In the genomic region with DNA sequence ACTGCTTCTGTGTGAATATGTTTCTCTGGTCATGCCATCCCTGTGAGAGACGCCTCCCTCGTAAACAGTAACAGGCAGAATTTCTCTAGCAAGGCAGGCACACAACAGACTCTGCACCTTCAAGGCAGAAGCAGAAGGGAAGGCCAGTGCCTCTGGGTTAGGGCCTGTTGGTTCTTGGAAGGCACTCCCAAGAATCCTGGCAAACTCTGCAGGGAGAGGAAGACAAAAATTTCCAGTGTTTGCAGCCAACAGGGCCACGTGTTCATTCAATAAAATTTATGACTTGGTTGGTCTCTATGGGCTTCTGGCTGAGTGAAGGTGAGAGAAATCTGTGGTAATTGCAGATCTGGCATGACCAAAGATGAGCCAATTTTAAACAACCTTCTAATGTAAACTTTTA, we compare ENCODE assay signal across 21 cellular contexts. TPM values are rescaled to one million over a fixed set of nuclear protein-coding genes. Genes with fewer than 3 reads are reported as not detected.
A peak's percentile ranks its signal among the peaks of the same experiment; 100 is the strongest.
DNase-seq lines count a peak whose midpoint lies in the region; TF ChIP-seq lines count a peak whose summit lies in the region.
"Had no signal": no experiment of that assay in that cellular context is flagged by ENCODE, and none has a peak within 500 bp of the region (broad histone marks: within the 10 kb centered on the region; RNA-seq: fewer than 3 reads in every experiment).

No MANE protein-coding gene starts in this region.

- intact Hi-C loops in colonic mucosa (cut with DNase I) = no loop called here

- H3K9me3 Mint-ChIP-seq in HFFc6 = no peaks in the 10 kb centered on the region
- H3K9me3 Mint-ChIP-seq: activated B cell treated with CpG ODN at 0.5 μM for 24 hours; activated CD4-positive, alpha-beta memory T cell treated with anti-CD3 and anti-CD28 coated beads for 36 hours; central memory CD8-positive, alpha-beta T cell had no signal

- DNase-seq in HFFc6 (no peak), colonic mucosa (peak; percentile 72), GM13976 (ENCODE audit: low spot score) (no peak), MV-4-11 (lab: John Stamatoyannopoulos, UW) (no peak), iPS-NIHi7 (ENCODE audit: extremely low spot score) (no peak)
- DNase-seq: activated B cell treated with CpG ODN at 0.5 μM for 24 hours; activated CD4-positive, alpha-beta memory T cell treated with anti-CD3 and anti-CD28 coated beads for 36 hours; activated naive CD8-positive, alpha-beta T cell treated with anti-CD3 and anti-CD28 coated beads, Interleukin-2, amount 10 ng/mL, durations not matched to agents 7 days and 5 days; H9; NCI-H1105 treated with DMSO at 0.1 percent for 48 hours; NCI-H2029 treated with DMSO at 0.1 percent for 48 hours; NCI-H345; NCI-H748 treated with DMSO at 0.1 percent for 48 hours; posterior cingulate gyrus; stimulated activated CD4-positive, alpha-beta T cell treated with anti-CD3 and anti-CD28 coated beads, Interleukin-1b, Interleukin-23, amount 100 ng/mL, for 48 hours; SW 1271 had no signal

- H3K4me1 Mint-ChIP-seq in HFFc6 (ENCODE audit: low read depth) = peaks cover 27% of the 10 kb centered on the region
- H3K4me1 Mint-ChIP-seq: central memory CD8-positive, alpha-beta T cell; H9 had no signal

- H3K4me3 ChIP-seq in colonic mucosa (no peak overlapping the region), muscle layer of colon (ENCODE audit: low read depth in 1 of 2, low read length in 2 of 2) (no peak overlapping the region), stomach smooth muscle (ENCODE audit: low read length in 2 of 2) (no peak overlapping the region)

- H3K36me3 Mint-ChIP-seq in HFFc6 (ENCODE audit: low read depth) = peaks cover 9% of the 10 kb centered on the region; the same call in 1 of the 2 replicates
- H3K36me3 Mint-ChIP-seq: natural killer cell treated with Interleukin-12 subunit alpha and Interleukin-12 subunit beta and Interleukin-15 and Interleukin-18, amount 100 ng/mL, for 72 hours had no signal

- H3K27ac ChIP-seq in colonic mucosa = no peak overlapping the region
- peak overlapping the region; percentile 57 for H3K27ac ChIP-seq in muscle layer of colon (ENCODE audit: low read depth, low read length)
- peak overlapping the region; percentile 2 for H3K27ac ChIP-seq in stomach smooth muscle (ENCODE audit: low read length)

- peak overlapping the region; percentile 19; the same call in 1 of the 2 replicates for H3K27ac Mint-ChIP-seq in HFFc6
- H3K27ac Mint-ChIP-seq: activated B cell treated with CpG ODN at 0.5 μM for 24 hours; activated CD4-positive, alpha-beta memory T cell treated with anti-CD3 and anti-CD28 coated beads for 36 hours; activated naive CD8-positive, alpha-beta T cell treated with anti-CD3 and anti-CD28 coated beads, Interleukin-2, amount 10 ng/mL, durations not matched to agents 7 days and 5 days; natural killer cell treated with Interleukin-12 subunit alpha and Interleukin-12 subunit beta and Interleukin-15 and Interleukin-18, amount 100 ng/mL, for 72 hours had no signal

- H3K9ac ChIP-seq in colonic mucosa (ENCODE audit: low read depth in 2 of 2, low read length in 2 of 2) (peak overlapping the region in 1 of 2 donors; percentile 27), muscle layer of colon (ENCODE audit: low read length) (no peak overlapping the region), stomach smooth muscle (ENCODE audit: low read length in 2 of 2) (no peak overlapping the region)

- in situ Hi-C loops in GM13976 (cut with MboI; ENCODE audit: low sequenced_read_pairs, unreplicated experiment) = no loop called here

- no peak overlapping the region for H3K4me3 Mint-ChIP-seq in HFFc6
- H3K4me3 Mint-ChIP-seq: activated B cell treated with CpG ODN at 0.5 μM for 24 hours; activated CD4-positive, alpha-beta memory T cell treated with anti-CD3 and anti-CD28 coated beads for 36 hours; activated naive CD8-positive, alpha-beta T cell treated with anti-CD3 and anti-CD28 coated beads, Interleukin-2, amount 10 ng/mL, durations not matched to agents 7 days and 5 days; CD14-positive monocyte; central memory CD8-positive, alpha-beta T cell; H9; natural killer cell treated with Interleukin-12 subunit alpha and Interleukin-12 subunit beta and Interleukin-15 and Interleukin-18, amount 100 ng/mL, for 72 hours had no signal

- no peaks in the 10 kb centered on the region for H3K9me3 ChIP-seq in colonic mucosa
- no peaks in the 10 kb centered on the region for H3K9me3 ChIP-seq in muscle layer of colon (ENCODE audit: low read length)
- H3K9me3 ChIP-seq in stomach smooth muscle (ENCODE audit: control insufficient read depth in 2 of 2, low read length in 2 of 2) = no peaks in the 10 kb centered on the region

- no peaks in the 10 kb centered on the region for H3K36me3 ChIP-seq in colonic mucosa
- H3K36me3 ChIP-seq in muscle layer of colon (ENCODE audit: insufficient read depth, low read length) = no peaks in the 10 kb centered on the region
- H3K36me3 ChIP-seq in stomach smooth muscle (ENCODE audit: control insufficient read depth in 2 of 2, insufficient read depth in 2 of 2, low read length in 2 of 2) = no peaks in the 10 kb centered on the region

- no peaks in the 10 kb centered on the region for H3K27me3 ChIP-seq in colonic mucosa
- no peaks in the 10 kb centered on the region for H3K27me3 ChIP-seq in muscle layer of colon (ENCODE audit: control insufficient read depth in 1 of 2, insufficient read depth in 2 of 2, low read length in 2 of 2)
- no peaks in the 10 kb centered on the region for H3K27me3 ChIP-seq in stomach smooth muscle (ENCODE audit: control insufficient read depth in 1 of 2, insufficient read depth in 2 of 2, low read length in 2 of 2)

- no peaks in the 10 kb centered on the region; the same call in 1 of the 2 replicates for H3K27me3 Mint-ChIP-seq in HFFc6 (ENCODE audit: insufficient read depth)
- H3K27me3 Mint-ChIP-seq: activated B cell treated with CpG ODN at 0.5 μM for 24 hours; activated CD4-positive, alpha-beta memory T cell treated with anti-CD3 and anti-CD28 coated beads for 36 hours; activated naive CD8-positive, alpha-beta T cell treated with anti-CD3 and anti-CD28 coated beads, Interleukin-2, amount 10 ng/mL, durations not matched to agents 7 days and 5 days; central memory CD8-positive, alpha-beta T cell; natural killer cell treated with Interleukin-12 subunit alpha and Interleukin-12 subunit beta and Interleukin-15 and Interleukin-18, amount 100 ng/mL, for 72 hours had no signal

- H3K4me1 ChIP-seq in colonic mucosa (no peaks in the 10 kb centered on the region), muscle layer of colon (ENCODE audit: insufficient read depth, low read length) (peaks cover 13% of the 10 kb centered on the region), stomach smooth muscle (ENCODE audit: control insufficient read depth, insufficient read depth, low read length) (peaks cover 9% of the 10 kb centered on the region)

- TF ChIP-seq CTCF in HFFc6 (IDR thresholded peaks at IDR 0.05) (no peak), colonic mucosa (IDR thresholded peaks at IDR 0.05) (no peak), GM13976 (IDR thresholded peaks at IDR 0.05; ENCODE audit: borderline replicate concordance, control extremely low read depth, extremely low read depth, insufficient read depth, missing control alignments) (no peak)

RNA-seq across cellular contexts. Expression of a gene that starts 39.3 kb away (rescaled TPM):
- 10 to 100 TPM; 51.1 to 64.2 (median 57.8) TPM for total RNA-seq in HFFc6 (2021; fragmentation: NEBNext Ultra II Directional; extraction: Animal tissue kit (Norgen Biotek cat#: 25700))
- 10 to 100 TPM; 69.4 to 96.2 TPM for total RNA-seq in colonic mucosa
